In the genomic region with DNA sequence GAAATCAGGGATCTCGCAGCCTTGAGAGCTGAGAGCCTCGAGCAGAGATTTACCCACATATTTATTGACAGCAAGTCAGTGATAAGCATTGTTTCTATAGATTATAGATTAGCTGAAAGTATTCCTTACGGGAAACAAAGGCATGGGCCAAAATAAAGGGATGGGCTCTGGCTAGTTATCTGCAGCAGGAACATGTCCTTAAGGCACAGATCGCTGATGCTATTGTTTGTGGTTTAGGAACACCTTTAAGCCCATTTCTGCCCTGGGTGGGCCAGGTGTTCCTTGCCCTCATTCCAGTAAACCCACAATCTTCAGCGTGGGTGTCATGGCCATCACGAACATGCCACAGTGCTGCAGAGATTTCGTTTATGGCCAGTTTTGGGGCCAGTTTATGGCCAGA, we compare ENCODE assay signal across 2 cellular contexts. TPM values are rescaled to one million over a fixed set of nuclear protein-coding genes. Genes with fewer than 3 reads are reported as not detected.
"Had no signal": no experiment of that assay in that cellular context is flagged by ENCODE, and none has a peak within 500 bp of the region (broad histone marks: within the 10 kb centered on the region; RNA-seq: fewer than 3 reads in every experiment).

No MANE protein-coding gene starts in this region.

RNA-seq across cellular contexts. Expression of a gene that starts 56.1 kb away (rescaled TPM):
- total RNA-seq: G401, GM12878 had no signal
- polyA plus RNA-seq: GM12878 had no signal

RNA-seq across cellular contexts. Expression of a gene that starts 58.3 kb away (rescaled TPM):
- total RNA-seq: G401, GM12878 had no signal
- polyA plus RNA-seq: GM12878 had no signal
